Comparison of ENCODE assay signal across 16 cellular contexts in the genomic region with DNA sequence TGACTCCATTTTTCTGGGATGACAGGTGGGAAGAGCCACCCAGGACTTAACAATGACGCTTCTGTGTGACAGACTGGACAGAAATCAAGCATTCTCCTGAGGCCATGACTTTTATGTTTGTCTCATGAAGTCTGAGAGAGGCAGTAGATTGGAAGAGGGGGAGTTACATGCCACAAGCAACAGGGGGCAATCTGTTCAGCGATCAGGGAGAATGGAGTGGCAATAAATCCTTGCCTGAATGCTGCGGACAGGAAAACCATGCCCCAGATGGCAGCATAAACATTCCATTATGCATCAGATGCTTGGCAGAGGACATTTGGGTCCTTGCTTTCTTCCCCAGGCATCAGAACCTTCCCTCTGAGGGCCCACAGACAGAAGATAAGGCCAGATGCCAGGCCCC.
A peak's percentile ranks its signal among the peaks of the same experiment; 100 is the strongest.
DNase-seq lines count a peak whose midpoint lies in the region; ATAC-seq, FAIRE-seq and TF ChIP-seq lines count a peak whose summit lies in the region.
"Had no signal": no experiment of that assay in that cellular context is flagged by ENCODE, and none has a peak within 500 bp of the region (broad histone marks: within the 10 kb centered on the region; RNA-seq: fewer than 3 reads in every experiment).

No MANE protein-coding gene starts in this region.

- H3K9ac ChIP-seq in HepG2 (ENCODE audit: insufficient read depth, low read depth, low read length): no peak overlapping the region
- H3K9ac ChIP-seq in fibroblast of lung (ENCODE audit: insufficient read depth, low read length): no peak overlapping the region

- H3K4me1 ChIP-seq in HepG2 (ENCODE audit: insufficient read depth, low read length) (peaks cover 22% of the 10 kb centered on the region), right lobe of liver (no peaks in the 10 kb centered on the region), fibroblast of lung (ENCODE audit: control insufficient read depth, extremely low read depth, insufficient read depth, low read length) (peaks cover 13% of the 10 kb centered on the region)

- no peak overlapping the region for H2AFZ ChIP-seq in HepG2 (ENCODE audit: low read length)
- no peak overlapping the region for H2AFZ ChIP-seq in fibroblast of lung (ENCODE audit: low read length)
- H2AFZ ChIP-seq: GM23338, PC-9 had no signal

- H3K27me3 ChIP-seq in HepG2 (ENCODE audit: control insufficient read depth in 1 of 2, insufficient read depth in 2 of 2, low read length in 2 of 2) (no peaks in the 10 kb centered on the region), right lobe of liver (no peaks in the 10 kb centered on the region), fibroblast of lung (ENCODE audit: control insufficient read depth, insufficient read depth, low read length) (no peaks in the 10 kb centered on the region)

- 33% methylated on average over 1 of the region's 3 CpGs for WGBS in HepG2 (ENCODE audit: low lambda C conversion rate)
- WGBS in right lobe of liver (ENCODE audit: insufficient coverage, low coverage, low lambda C conversion rate, missing lambda C conversion rate): 70% methylated on average over 2 of the region's 3 CpGs

- no peaks in the 10 kb centered on the region for H3K79me2 ChIP-seq in HepG2 (ENCODE audit: insufficient read depth, low read length)
- no peaks in the 10 kb centered on the region for H3K79me2 ChIP-seq in fibroblast of lung (ENCODE audit: control insufficient read depth, insufficient read depth, low read length)

- DNase-seq in HepG2 (ENCODE audit: low spot score): peak; percentile 15
- DNase-seq in right lobe of liver: no peak
- peak; percentile 36 for DNase-seq in NCI-H69 (lab: John Stamatoyannopoulos, UW)
- DNase-seq in fibroblast of lung (ENCODE audit: low read depth in 2 of 2): no peak
- no peak for DNase-seq in KBM-7
- DNase-seq in NCI-H345 (lab: John Stamatoyannopoulos, UW): no peak
- DNase-seq in NCI-H1048 (lab: John Stamatoyannopoulos, UW): no peak
- DNase-seq: CD8-positive, alpha-beta T cell; Kasumi-1; NCI-H2029; NCI-H2171 treated with DMSO at 0.1 percent for 48 hours; NCI-H510A; PC-9; Right ventricle myocardium superior had no signal

- no peak for TF ChIP-seq CTCF in HepG2 (CRISPR knock-in tag; IDR thresholded peaks at IDR 0.05)
- TF ChIP-seq CTCF in right lobe of liver (IDR thresholded peaks at IDR 0.05): no peak
- no peak for TF ChIP-seq CTCF in fibroblast of lung (conservative IDR thresholded peaks at IDR 0.05 in 1 of 2, IDR thresholded peaks at IDR 0.05 in 1 of 2; ENCODE audit: low read depth in 1 of 2, low read length in 2 of 2)

- no peaks in the 10 kb centered on the region for H3K36me3 ChIP-seq in HepG2 (replicated peaks in 1 of 2; ENCODE audit: control insufficient read depth in 1 of 2, insufficient read depth in 2 of 2, low read length in 2 of 2)
- H3K36me3 ChIP-seq in right lobe of liver: no peaks in the 10 kb centered on the region
- H3K36me3 ChIP-seq in fibroblast of lung (ENCODE audit: control insufficient read depth, insufficient read depth, low read length): no peaks in the 10 kb centered on the region

- CTCF ChIA-PET in HepG2 (lab: Yijun Ruan, JAX; ENCODE audit: low intra/inter-chr PET ratio, low total read pairs): no interaction called here

- no peak overlapping the region for H3K4me2 ChIP-seq in HepG2 (ENCODE audit: low read depth, low read length)
- no peak overlapping the region for H3K4me2 ChIP-seq in fibroblast of lung (ENCODE audit: extremely low read depth, insufficient read depth, low read length)
- H3K4me2 ChIP-seq: GM23338, PC-9 had no signal

- BruUV-seq in HepG2 (replicated peaks; lab: Mats Ljungman, UMichigan): no TSS peak

- TF ChIP-seq RAD21 in HepG2 (CRISPR knock-in tag; IDR thresholded peaks at IDR 0.05): no peak

- TF ChIP-seq EP300 in HepG2 (IDR thresholded peaks at IDR 0.05; ENCODE audit: low read depth in 2 of 2, low read length in 2 of 2): no peak
- no peak for TF ChIP-seq EP300 in HepG2 (CRISPR knock-in tag; IDR thresholded peaks at IDR 0.05; ENCODE audit: borderline replicate concordance)

- ATAC-seq in HepG2: no peak
- no peak for ATAC-seq in right lobe of liver
- ATAC-seq in GM19395 (IDR thresholded peaks at IDR 0.05; ENCODE audit: unreplicated experiment): no peak
- ATAC-seq: CD8-positive, alpha-beta T cell; GM23338 had no signal

- no peaks in the 10 kb centered on the region for H4K20me1 ChIP-seq in HepG2 (ENCODE audit: insufficient read depth, low read length)
- H4K20me1 ChIP-seq in fibroblast of lung (ENCODE audit: control insufficient read depth, extremely low read depth, insufficient read depth, low read length): no peaks in the 10 kb centered on the region

- H3K4me3 ChIP-seq in HepG2 (replicated peaks in 1 of 3; ENCODE audit: insufficient read depth in 1 of 3, low read depth in 2 of 3, low read length in 3 of 3) (no peak overlapping the region), right lobe of liver (no peak overlapping the region), fibroblast of lung (replicated peaks in 1 of 4; ENCODE audit: control extremely low read depth in 1 of 4, insufficient read depth in 1 of 4, low read depth in 3 of 4, low read length in 4 of 4) (no peak overlapping the region)
- H3K4me3 ChIP-seq: GM23338, PC-9 had no signal

- no peak for TF ChIP-seq POLR2A in HepG2 (IDR thresholded peaks at IDR 0.05; ENCODE audit: insufficient read depth in 1 of 2, low read depth in 2 of 2, low read length in 2 of 2)
- TF ChIP-seq POLR2A in right lobe of liver (IDR thresholded peaks at IDR 0.05): no peak

- no peak overlapping the region for H3K27ac ChIP-seq in HepG2 (ENCODE audit: extremely low read length, insufficient read depth, low read length)
- no peak overlapping the region for H3K27ac ChIP-seq in right lobe of liver
- peak overlapping the region; percentile 20 for H3K27ac ChIP-seq in fibroblast of lung (ENCODE audit: insufficient read depth, low read length)
- H3K27ac ChIP-seq: PC-9 had no signal

- H3K9me3 ChIP-seq in HepG2 (ENCODE audit: low read length) (no peaks in the 10 kb centered on the region), right lobe of liver (no peaks in the 10 kb centered on the region), fibroblast of lung (ENCODE audit: control insufficient read depth, insufficient read depth, low read depth, low read length) (no peaks in the 10 kb centered on the region)

- POLR2A ChIA-PET in HepG2 (lab: Yijun Ruan, JAX): no interaction called here

- in situ Hi-C loops in HepG2 (cut with HindIII; ENCODE audit: extremely low pct_ligation_motif_present, low pct_unique_long_range_greater_than_20kb): loop anchor here (25.0 kb wide), 2 partner anchors 249 to 874 kb away; no protein-coding TSS in a partner anchor
- in situ Hi-C loops in KBM-7 (cut with MboI; ENCODE audit: low pct_unique_long_range_greater_than_20kb, low sequenced_read_pairs): no loop called here

- intact Hi-C loops in HepG2 (cut with micrococcal nuclease; ENCODE audit: unreplicated experiment): loop anchor here (10.0 kb wide), 1 partner anchor 892 kb away; no protein-coding TSS in a partner anchor
- intact Hi-C loops in right lobe of liver (cut with DNase I): no loop called here

- no peak for FAIRE-seq in HepG2 (lab: Jason Lieb, UNC)

TF ChIP-seq in HepG2, 621 proteins besides CTCF, POLR2A, EP300 and RAD21 (continues in another document):
- TF ChIP-seq SYNCRIP (IDR thresholded peaks at IDR 0.05; ENCODE audit: insufficient read depth, low read depth, low read length): no peak
- no peak for TF ChIP-seq AHR (CRISPR knock-in tag; IDR thresholded peaks at IDR 0.05)
- no peak for TF ChIP-seq SRF (IDR thresholded peaks at IDR 0.05; ENCODE audit: low read depth, low read length)
- TF ChIP-seq, protein P1, sequence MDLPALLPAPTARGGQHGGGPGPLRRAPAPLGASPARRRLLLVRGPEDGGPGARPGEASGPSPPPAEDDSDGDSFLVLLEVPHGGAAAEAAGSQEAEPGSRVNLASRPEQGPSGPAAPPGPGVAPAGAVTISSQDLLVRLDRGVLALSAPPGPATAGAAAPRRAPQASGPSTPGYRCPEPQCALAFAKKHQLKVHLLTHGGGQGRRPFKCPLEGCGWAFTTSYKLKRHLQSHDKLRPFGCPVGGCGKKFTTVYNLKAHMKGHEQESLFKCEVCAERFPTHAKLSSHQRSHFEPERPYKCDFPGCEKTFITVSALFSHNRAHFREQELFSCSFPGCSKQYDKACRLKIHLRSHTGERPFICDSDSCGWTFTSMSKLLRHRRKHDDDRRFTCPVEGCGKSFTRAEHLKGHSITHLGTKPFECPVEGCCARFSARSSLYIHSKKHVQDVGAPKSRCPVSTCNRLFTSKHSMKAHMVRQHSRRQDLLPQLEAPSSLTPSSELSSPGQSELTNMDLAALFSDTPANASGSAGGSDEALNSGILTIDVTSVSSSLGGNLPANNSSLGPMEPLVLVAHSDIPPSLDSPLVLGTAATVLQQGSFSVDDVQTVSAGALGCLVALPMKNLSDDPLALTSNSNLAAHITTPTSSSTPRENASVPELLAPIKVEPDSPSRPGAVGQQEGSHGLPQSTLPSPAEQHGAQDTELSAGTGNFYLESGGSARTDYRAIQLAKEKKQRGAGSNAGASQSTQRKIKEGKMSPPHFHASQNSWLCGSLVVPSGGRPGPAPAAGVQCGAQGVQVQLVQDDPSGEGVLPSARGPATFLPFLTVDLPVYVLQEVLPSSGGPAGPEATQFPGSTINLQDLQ (CRISPR knock-in tag; IDR thresholded peaks at IDR 0.05): no peak

Comparison
In these comparisons a context has a peak if more than half of its experiments do, and no peak if none do; other contexts are left out.
1. DNase-seq: peak in HepG2 (single experiment) and NCI-H69 (single experiment); none in right lobe of liver (0 of 3), fibroblast of lung (0 of 2), KBM-7 (single experiment), NCI-H345 (single experiment) and NCI-H1048 (single experiment).